In genomic region chr6:1587546-1587945, GRCh38 we compare ENCODE assay signal across 22 cellular contexts. TPM values are rescaled to one million over a fixed set of nuclear protein-coding genes. Genes with fewer than 3 reads are reported as not detected.
A peak's percentile ranks its signal among the peaks of the same experiment; 100 is the strongest.
DNase-seq lines count a peak whose midpoint lies in the region; TF ChIP-seq lines count a peak whose summit lies in the region.
"Had no signal": no experiment of that assay in that cellular context is flagged by ENCODE, and none has a peak within 500 bp of the region (broad histone marks: within the 10 kb centered on the region; RNA-seq: fewer than 3 reads in every experiment).

No MANE protein-coding gene starts in this region.

- H3K4me1 Mint-ChIP-seq in osteocyte (ENCODE audit: unreplicated experiment) = no peaks in the 10 kb centered on the region
- H3K4me1 Mint-ChIP-seq: CD14-positive monocyte; CD8-positive, alpha-beta memory T cell; GM23338; H9 had no signal

- no peak overlapping the region for H3K27ac ChIP-seq in effector memory CD4-positive, alpha-beta T cell (ENCODE audit: insufficient read depth, low read length, poor library complexity, severe bottlenecking)
- H3K27ac ChIP-seq: A549; BLaER1 treated with 17β-estradiol and CSF1 and Interleukin-3, amounts not matched to agents 10 nM and 100 nM had no signal

- no peaks in the 10 kb centered on the region for H3K4me1 ChIP-seq in effector memory CD4-positive, alpha-beta T cell (ENCODE audit: control insufficient read depth, insufficient read depth, low read length, poor library complexity, severe bottlenecking)
- H3K4me1 ChIP-seq: A549; BE2C; BLaER1 treated with 17β-estradiol and CSF1 and Interleukin-3, amounts not matched to agents 10 nM and 100 nM had no signal

- H3K27me3 ChIP-seq in effector memory CD4-positive, alpha-beta T cell (replicated peaks; ENCODE audit: control insufficient read depth, insufficient read depth, low read length, poor library complexity, severe bottlenecking) = no peaks in the 10 kb centered on the region
- H3K27me3 ChIP-seq: BLaER1 treated with 17β-estradiol and CSF1 and Interleukin-3, amounts not matched to agents 10 nM and 100 nM had no signal

- peaks cover 13% of the 10 kb centered on the region for H3K9me3 Mint-ChIP-seq in osteocyte (ENCODE audit: unreplicated experiment)
- H3K9me3 Mint-ChIP-seq: CD4-positive, alpha-beta T cell; CD8-positive, alpha-beta memory T cell; GM23338; H9 had no signal

- H3K27ac Mint-ChIP-seq in osteocyte (ENCODE audit: unreplicated experiment) = no peak overlapping the region
- H3K27ac Mint-ChIP-seq: CD14-positive monocyte; CD4-positive, alpha-beta T cell; GM23338; H9 had no signal

- no peak overlapping the region for H3K4me3 Mint-ChIP-seq in osteocyte (ENCODE audit: unreplicated experiment)
- H3K4me3 Mint-ChIP-seq: CD14-positive monocyte; CD4-positive, alpha-beta T cell; CD8-positive, alpha-beta memory T cell; GM23338; H9 had no signal

- no peaks in the 10 kb centered on the region for H3K36me3 ChIP-seq in effector memory CD4-positive, alpha-beta T cell (ENCODE audit: control insufficient read depth, insufficient read depth, low read length)
- H3K36me3 ChIP-seq: BE2C; BLaER1 treated with 17β-estradiol and CSF1 and Interleukin-3, amounts not matched to agents 10 nM and 100 nM had no signal

- TF ChIP-seq CTCF in osteocyte (IDR thresholded peaks at IDR 0.05) = no peak

- no peaks in the 10 kb centered on the region for H3K9me3 ChIP-seq in effector memory CD4-positive, alpha-beta T cell (ENCODE audit: control insufficient read depth, low read length)
- H3K9me3 ChIP-seq: A549; BE2C; BLaER1 treated with 17β-estradiol and CSF1 and Interleukin-3, amounts not matched to agents 10 nM and 100 nM had no signal

- H3K36me3 Mint-ChIP-seq in osteocyte (ENCODE audit: unreplicated experiment) = no peaks in the 10 kb centered on the region
- H3K36me3 Mint-ChIP-seq: CD14-positive monocyte; CD8-positive, alpha-beta memory T cell had no signal

- H3K4me3 ChIP-seq in effector memory CD4-positive, alpha-beta T cell (ENCODE audit: insufficient read depth, low read depth, low read length, poor library complexity, severe bottlenecking) = no peak overlapping the region
- H3K4me3 ChIP-seq: A549; BLaER1 treated with 17β-estradiol and CSF1 and Interleukin-3, amounts not matched to agents 10 nM and 100 nM; GM12878; GM23338 had no signal

- peaks cover 19% of the 10 kb centered on the region for H3K27me3 Mint-ChIP-seq in osteocyte (ENCODE audit: unreplicated experiment)

- peak; percentile 41 for DNase-seq in activated CD8-positive, alpha-beta memory T cell treated with anti-CD3 and anti-CD28 coated beads, Interleukin-2, amount 50 U/mL, for 48 hours
- no peak for DNase-seq in activated CD8-positive, alpha-beta memory T cell treated with anti-CD3 and anti-CD28 coated beads for 24 hours
- DNase-seq in astrocyte of the hippocampus (ENCODE audit: low read depth, low spot score) (peak; percentile 25), osteocyte (ENCODE audit: extremely low spot score, unreplicated experiment) (peak; percentile 46), medulla oblongata (ENCODE audit: extremely low spot score) (no peak)
- DNase-seq in effector memory CD4-positive, alpha-beta T cell = no peak
- DNase-seq: 8988T; ACHN; AML-193; BE2C; CD4-positive, alpha-beta T cell; CD8-positive, alpha-beta memory T cell; DMS 273 treated with DMSO at 0.1 percent for 48 hours; DMS79; EL; GDM1; H9 had no signal

RNA-seq across cellular contexts. Expression of gene FOXC1, which starts 22.2 kb away (rescaled TPM):
- total RNA-seq in osteocyte = 106 and 108 TPM in 2 replicates
- total RNA-seq: CD4-positive, alpha-beta T cell; CD8-positive, alpha-beta memory T cell; H9 had no signal

Comparison
In these comparisons a context has a peak if more than half of its experiments do, and no peak if none do; other contexts are left out.
1. DNase-seq: peak in activated CD8-positive, alpha-beta memory T cell treated with anti-CD3 and anti-CD28 coated beads, Interleukin-2, amount 50 U/mL, for 48 hours (single experiment), astrocyte of the hippocampus (single experiment) and osteocyte (single experiment); none in activated CD8-positive, alpha-beta memory T cell treated with anti-CD3 and anti-CD28 coated beads for 24 hours (single experiment), effector memory CD4-positive, alpha-beta T cell (0 of 3) and medulla oblongata (single experiment).